ENCODE assay signal across 8 cellular contexts in genomic region chr16:3612510-3613466, GRCh38. TPM values are rescaled to one million over a fixed set of nuclear protein-coding genes. Genes with fewer than 3 reads are reported as not detected.
A peak's percentile ranks its signal among the peaks of the same experiment; 100 is the strongest.
DNase-seq lines count a peak whose midpoint lies in the region; ATAC-seq and TF ChIP-seq lines count a peak whose summit lies in the region.

No MANE protein-coding gene starts in this region.

- peaks cover 27% of the 10 kb centered on the region for H3K4me1 ChIP-seq in Loucy (ENCODE audit: insufficient read depth, low read length, poor library complexity, severe bottlenecking)

- peaks cover 40 to 49% of the 10 kb centered on the region in 2 donors for H3K4me1 Mint-ChIP-seq in natural killer cell treated with Interleukin-12 subunit alpha and Interleukin-12 subunit beta and Interleukin-15 and Interleukin-18, amount 100 ng/mL, for 72 hours (ENCODE audit: low read depth in 2 of 2)

- no peak for ATAC-seq in natural killer cell treated with Interleukin-12 subunit alpha and Interleukin-12 subunit beta and Interleukin-15 and Interleukin-18, amount 100 ng/mL, for 72 hours
- ATAC-seq in GM18520 (IDR thresholded peaks at IDR 0.05; ENCODE audit: unreplicated experiment) (no peak), HG03097 (IDR thresholded peaks at IDR 0.05; ENCODE audit: low FRiP score, unreplicated experiment) (no peak)

- peaks cover 11% of the 10 kb centered on the region for H3K36me3 Mint-ChIP-seq in natural killer cell treated with Interleukin-12 subunit alpha and Interleukin-12 subunit beta and Interleukin-15 and Interleukin-18, amount 100 ng/mL, for 72 hours

- peak overlapping the region; percentile 98 for H3K4me3 ChIP-seq in Loucy (ENCODE audit: low read length, poor library complexity, severe bottlenecking)
- peak overlapping the region; percentile 91 for H3K4me3 ChIP-seq in choroid plexus epithelial cell (ENCODE audit: low read depth, low read length)

- H3K9me3 ChIP-seq in Loucy (ENCODE audit: insufficient read depth, low read depth, low read length): no peaks in the 10 kb centered on the region

- H3F3A ChIP-seq in Loucy (ENCODE audit: low read depth): peaks cover 2% of the 10 kb centered on the region; the same call in 1 of the 2 replicates

- TF ChIP-seq CTCF in C4-2B (conservative IDR thresholded peaks at IDR 0.05): no peak
- no peak for TF ChIP-seq CTCF in Loucy (conservative IDR thresholded peaks at IDR 0.05; ENCODE audit: low read length)
- TF ChIP-seq CTCF in choroid plexus epithelial cell (conservative IDR thresholded peaks at IDR 0.05; ENCODE audit: low read depth, low read length): no peak

- H3K36me3 ChIP-seq in Loucy (ENCODE audit: insufficient read depth, low read length): no peaks in the 10 kb centered on the region

- no peak overlapping the region for H2AFZ ChIP-seq in Loucy (ENCODE audit: low read length)

- DNase-seq in choroid plexus epithelial cell (ENCODE audit: low read depth): no peak
- no peak for DNase-seq in natural killer cell treated with Interleukin-12 subunit alpha and Interleukin-12 subunit beta and Interleukin-15 and Interleukin-18, amount 100 ng/mL, for 72 hours (ENCODE audit: low spot score)
- no peak for DNase-seq in NCI-H146 treated with DMSO at 0.1 percent for 48 hours (lab: John Stamatoyannopoulos, UW; ENCODE audit: unreplicated experiment)
- DNase-seq in caudate nucleus (lab: John Stamatoyannopoulos, UW): no peak

- H3K9me3 Mint-ChIP-seq in natural killer cell treated with Interleukin-12 subunit alpha and Interleukin-12 subunit beta and Interleukin-15 and Interleukin-18, amount 100 ng/mL, for 72 hours: no peaks in the 10 kb centered on the region

- peak overlapping the region; percentile 87 for H3K27ac ChIP-seq in C4-2B
- no peak overlapping the region for H3K27ac ChIP-seq in caudate nucleus (ENCODE audit: low read depth, low read length)

- H3K27me3 Mint-ChIP-seq in natural killer cell treated with Interleukin-12 subunit alpha and Interleukin-12 subunit beta and Interleukin-15 and Interleukin-18, amount 100 ng/mL, for 72 hours: no peaks in the 10 kb centered on the region

- H3K4me3 Mint-ChIP-seq in natural killer cell treated with Interleukin-12 subunit alpha and Interleukin-12 subunit beta and Interleukin-15 and Interleukin-18, amount 100 ng/mL, for 72 hours: peak overlapping the region; percentile 96

- H3K4me2 ChIP-seq in Loucy (ENCODE audit: low read depth, low read length, poor library complexity, severe bottlenecking): peak overlapping the region; percentile 79

- H4K20me1 ChIP-seq in Loucy (ENCODE audit: insufficient read depth, low read length, poor library complexity, severe bottlenecking): no peaks in the 10 kb centered on the region

- H3K9me2 ChIP-seq in Loucy (replicated peaks; ENCODE audit: low read depth, low read length): no peaks in the 10 kb centered on the region

- H3K9ac ChIP-seq in Loucy (ENCODE audit: low read depth, low read length, poor library complexity, severe bottlenecking): peak overlapping the region; percentile 97

- H3K79me2 ChIP-seq in Loucy (ENCODE audit: insufficient read depth, low read length): peaks cover 56% of the 10 kb centered on the region

- H3K27ac Mint-ChIP-seq in natural killer cell treated with Interleukin-12 subunit alpha and Interleukin-12 subunit beta and Interleukin-15 and Interleukin-18, amount 100 ng/mL, for 72 hours: peak overlapping the region; percentile 89 to 97

- H3K27me3 ChIP-seq in Loucy (ENCODE audit: insufficient read depth, low read length, poor library complexity, severe bottlenecking): no peaks in the 10 kb centered on the region

RNA-seq across cellular contexts. Expression of gene SLX4, which starts 1.4 kb away (rescaled TPM):
- 10 to 100 TPM; 13.4 to 18.4 TPM for total RNA-seq in natural killer cell treated with Interleukin-12 subunit alpha and Interleukin-12 subunit beta and Interleukin-15 and Interleukin-18, amount 100 ng/mL, for 72 hours

RNA-seq across cellular contexts. Expression of gene NLRC3, which starts 35.6 kb away (rescaled TPM):
- 10 to 100 TPM; 48.3 to 61.8 TPM for total RNA-seq in natural killer cell treated with Interleukin-12 subunit alpha and Interleukin-12 subunit beta and Interleukin-15 and Interleukin-18, amount 100 ng/mL, for 72 hours

RNA-seq across cellular contexts. Expression of gene DNASE1, which starts 41.7 kb away (rescaled TPM):
- total RNA-seq in natural killer cell treated with Interleukin-12 subunit alpha and Interleukin-12 subunit beta and Interleukin-15 and Interleukin-18, amount 100 ng/mL, for 72 hours: 10 to 100 TPM; 19.1 to 25.5 TPM
